9 cellular contexts compared by ENCODE assay signal in the genomic region with DNA sequence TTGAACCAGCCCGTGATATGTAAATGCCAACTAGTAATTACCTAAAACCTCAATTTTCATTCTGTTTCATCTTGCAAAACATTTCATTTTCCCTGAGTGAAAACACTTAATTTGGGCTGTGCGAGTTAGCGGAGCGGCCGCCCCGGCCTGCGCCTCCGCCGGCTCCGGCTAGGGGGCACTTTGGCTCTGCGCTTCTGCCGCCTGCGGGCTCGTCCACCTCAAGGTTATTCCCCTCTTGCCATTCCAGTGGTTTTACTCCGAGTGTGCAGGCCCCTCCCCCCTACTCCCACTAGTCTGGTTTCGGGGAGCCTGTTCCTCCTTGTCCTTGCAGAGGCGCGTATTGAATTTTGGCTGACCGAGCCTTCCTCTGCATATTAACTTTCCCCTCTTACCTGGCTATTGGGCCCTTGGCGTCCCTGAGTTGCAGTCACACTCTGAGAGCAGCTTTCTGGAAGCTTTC. TPM values are rescaled to one million over a fixed set of nuclear protein-coding genes. Genes with fewer than 3 reads are reported as not detected.
DNase-seq lines count a peak whose midpoint lies in the region; ATAC-seq, FAIRE-seq and TF ChIP-seq lines count a peak whose summit lies in the region.
"Had no signal": no experiment of that assay in that cellular context is flagged by ENCODE, and none has a peak within 500 bp of the region (broad histone marks: within the 10 kb centered on the region; RNA-seq: fewer than 3 reads in every experiment).

No MANE protein-coding gene starts in this region.

- TF ChIP-seq POLR2A in H54 (IDR thresholded peaks at IDR 0.05; ENCODE audit: low read depth, low read length): no peak

- ATAC-seq in WTC11: peak; percentile 89
- ATAC-seq in activated naive CD8-positive, alpha-beta T cell treated with anti-CD3 and anti-CD28 coated beads, Interleukin-2, amount 50 U/mL, for 24 hours: no peak

- H3K27me3 Mint-ChIP-seq in WTC11 (ENCODE audit: low read depth): no peaks in the 10 kb centered on the region
- H3K27me3 Mint-ChIP-seq in activated naive CD8-positive, alpha-beta T cell treated with anti-CD3 and anti-CD28 coated beads, Interleukin-2, amount 50 U/mL, for 24 hours: no peaks in the 10 kb centered on the region

- peaks cover 60% of the 10 kb centered on the region for H3K4me1 Mint-ChIP-seq in WTC11
- H3K4me1 Mint-ChIP-seq in activated naive CD8-positive, alpha-beta T cell treated with anti-CD3 and anti-CD28 coated beads, Interleukin-2, amount 50 U/mL, for 24 hours: peaks cover 3% of the 10 kb centered on the region

- H3F3A ChIP-seq in smooth muscle cell (ENCODE audit: low read depth): peaks cover 18% of the 10 kb centered on the region

- H3K27ac Mint-ChIP-seq in WTC11: peak overlapping the region; percentile 96
- no peak overlapping the region for H3K27ac Mint-ChIP-seq in activated naive CD8-positive, alpha-beta T cell treated with anti-CD3 and anti-CD28 coated beads, Interleukin-2, amount 50 U/mL, for 24 hours

- no peaks in the 10 kb centered on the region for H3K9me3 ChIP-seq in hepatocyte (ENCODE audit: low read depth)
- no peaks in the 10 kb centered on the region for H3K9me3 ChIP-seq in smooth muscle cell (replicated peaks; ENCODE audit: low read depth)

- H3K27ac ChIP-seq in hepatocyte: no peak overlapping the region
- H3K27ac ChIP-seq in smooth muscle cell (ENCODE audit: low read depth): peak overlapping the region; percentile 94

- CTCF ChIA-PET in WTC11 (lab: Charles Lee): interaction anchor here (0.6 to 3.8 kb wide), 23 partner anchors 9 to 435 kb away, joined by 3 to 33 read pairs (median 4); no protein-coding TSS in a partner anchor

- H3K9ac ChIP-seq in smooth muscle cell (ENCODE audit: low read depth): peak overlapping the region; percentile 70

- FAIRE-seq in H54 (lab: Jason Lieb, UNC): peak; percentile 23
- FAIRE-seq: TTC549 had no signal

- WGBS in hepatocyte (ENCODE audit: low lambda C conversion rate, missing lambda C conversion rate): 13% methylated on average over 20 of the region's 20 CpGs
- WGBS in smooth muscle cell (ENCODE audit: low lambda C conversion rate): 3% methylated on average over 20 of the region's 20 CpGs

- POLR2A ChIA-PET in WTC11 (lab: Charles Lee): interaction anchor here (0.6 kb wide), 1 partner anchor 93 kb away, joined by 8 read pairs; no protein-coding TSS in a partner anchor

- no peaks in the 10 kb centered on the region for H3K9me3 Mint-ChIP-seq in WTC11
- no peaks in the 10 kb centered on the region for H3K9me3 Mint-ChIP-seq in activated naive CD8-positive, alpha-beta T cell treated with anti-CD3 and anti-CD28 coated beads, Interleukin-2, amount 50 U/mL, for 24 hours

- H3K4me1 ChIP-seq in hepatocyte (ENCODE audit: insufficient read depth): peaks cover 20% of the 10 kb centered on the region
- peaks cover 29% of the 10 kb centered on the region for H3K4me1 ChIP-seq in smooth muscle cell (ENCODE audit: low read depth)

- H3K36me3 ChIP-seq in hepatocyte (replicated peaks; ENCODE audit: insufficient read depth, low read depth) (no peaks in the 10 kb centered on the region), smooth muscle cell (ENCODE audit: low read depth) (no peaks in the 10 kb centered on the region)

- peaks cover 19% of the 10 kb centered on the region for H4K20me1 ChIP-seq in hepatocyte (ENCODE audit: insufficient read depth, poor library complexity, severe bottlenecking)
- H4K20me1 ChIP-seq in smooth muscle cell (ENCODE audit: low read depth): peaks cover 82% of the 10 kb centered on the region

- no peaks in the 10 kb centered on the region for H3K36me3 Mint-ChIP-seq in WTC11
- peaks cover 6% of the 10 kb centered on the region for H3K36me3 Mint-ChIP-seq in activated naive CD8-positive, alpha-beta T cell treated with anti-CD3 and anti-CD28 coated beads, Interleukin-2, amount 50 U/mL, for 24 hours (ENCODE audit: low read depth)

- H3K4me2 ChIP-seq in hepatocyte (peak overlapping the region; percentile 69), smooth muscle cell (peak overlapping the region; percentile 93)

- H3K4me3 ChIP-seq in hepatocyte: no peak overlapping the region
- H3K4me3 ChIP-seq in smooth muscle cell: peak overlapping the region; percentile 43

- TF ChIP-seq CTCF in WTC11 (IDR thresholded peaks at IDR 0.05) (peak; percentile 47), hepatocyte (IDR thresholded peaks at IDR 0.05; ENCODE audit: poor library complexity) (peak; percentile 83), smooth muscle cell (IDR thresholded peaks at IDR 0.05; ENCODE audit: borderline replicate concordance, insufficient read depth, poor library complexity, severe bottlenecking) (peak; percentile 75)

- no peaks in the 10 kb centered on the region for H3K27me3 ChIP-seq in hepatocyte
- H3K27me3 ChIP-seq in smooth muscle cell (ENCODE audit: low read depth): no peaks in the 10 kb centered on the region

- H2AFZ ChIP-seq in hepatocyte: no peak overlapping the region
- H2AFZ ChIP-seq in smooth muscle cell (ENCODE audit: low read depth): no peak overlapping the region

- H3K79me2 ChIP-seq in hepatocyte: peaks cover 68% of the 10 kb centered on the region
- peaks cover 16% of the 10 kb centered on the region for H3K79me2 ChIP-seq in smooth muscle cell (ENCODE audit: low read depth)

- peak overlapping the region; percentile 53 for H3K4me3 Mint-ChIP-seq in WTC11
- H3K4me3 Mint-ChIP-seq in activated naive CD8-positive, alpha-beta T cell treated with anti-CD3 and anti-CD28 coated beads, Interleukin-2, amount 50 U/mL, for 24 hours: no peak overlapping the region

- H3K9me2 ChIP-seq in hepatocyte (replicated peaks; ENCODE audit: insufficient read depth): no peaks in the 10 kb centered on the region

- DNase-seq in H54 (ENCODE audit: insufficient read length, low spot score): peak; percentile 40
- DNase-seq in WTC11 (ENCODE audit: low spot score): peak; percentile 87
- DNase-seq in hepatocyte (ENCODE audit: low spot score): peak; percentile 87
- peak; percentile 33 for DNase-seq in smooth muscle cell (lab: John Stamatoyannopoulos, UW; ENCODE audit: unreplicated experiment)
- DNase-seq in NCI-H2029 treated with DMSO at 0.1 percent for 48 hours (lab: John Stamatoyannopoulos, UW): no peak
- DNase-seq in activated CD4-positive, CD25-positive, alpha-beta regulatory T cell (lab: John Stamatoyannopoulos, UW): no peak
- no peak for DNase-seq in activated naive CD8-positive, alpha-beta T cell treated with anti-CD3 and anti-CD28 coated beads, Interleukin-2, amount 50 U/mL, for 24 hours
- no peak for DNase-seq in activated CD4-positive, alpha-beta T cell treated with anti-CD3 and anti-CD28 coated beads, Interleukin-2, amount 50 U/mL, for 48 hours

TF ChIP-seq in WTC11, 78 proteins besides CTCF, POLR2A, EP300 and RAD21 (continues in another document):
- TF ChIP-seq, protein P1, sequence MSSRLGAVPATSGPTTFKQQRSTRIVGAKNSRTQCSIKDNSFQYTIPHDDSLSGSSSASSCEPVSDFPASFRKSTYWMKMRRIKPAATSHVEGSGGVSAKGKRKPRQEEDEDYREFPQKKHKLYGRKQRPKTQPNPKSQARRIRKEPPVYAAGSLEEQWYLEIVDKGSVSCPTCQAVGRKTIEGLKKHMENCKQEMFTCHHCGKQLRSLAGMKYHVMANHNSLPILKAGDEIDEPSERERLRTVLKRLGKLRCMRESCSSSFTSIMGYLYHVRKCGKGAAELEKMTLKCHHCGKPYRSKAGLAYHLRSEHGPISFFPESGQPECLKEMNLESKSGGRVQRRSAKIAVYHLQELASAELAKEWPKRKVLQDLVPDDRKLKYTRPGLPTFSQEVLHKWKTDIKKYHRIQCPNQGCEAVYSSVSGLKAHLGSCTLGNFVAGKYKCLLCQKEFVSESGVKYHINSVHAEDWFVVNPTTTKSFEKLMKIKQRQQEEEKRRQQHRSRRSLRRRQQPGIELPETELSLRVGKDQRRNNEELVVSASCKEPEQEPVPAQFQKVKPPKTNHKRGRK (CRISPR knock-in tag; IDR thresholded peaks at IDR 0.05; ENCODE audit: borderline replicate concordance): no peak
- TF ChIP-seq, protein P2, sequence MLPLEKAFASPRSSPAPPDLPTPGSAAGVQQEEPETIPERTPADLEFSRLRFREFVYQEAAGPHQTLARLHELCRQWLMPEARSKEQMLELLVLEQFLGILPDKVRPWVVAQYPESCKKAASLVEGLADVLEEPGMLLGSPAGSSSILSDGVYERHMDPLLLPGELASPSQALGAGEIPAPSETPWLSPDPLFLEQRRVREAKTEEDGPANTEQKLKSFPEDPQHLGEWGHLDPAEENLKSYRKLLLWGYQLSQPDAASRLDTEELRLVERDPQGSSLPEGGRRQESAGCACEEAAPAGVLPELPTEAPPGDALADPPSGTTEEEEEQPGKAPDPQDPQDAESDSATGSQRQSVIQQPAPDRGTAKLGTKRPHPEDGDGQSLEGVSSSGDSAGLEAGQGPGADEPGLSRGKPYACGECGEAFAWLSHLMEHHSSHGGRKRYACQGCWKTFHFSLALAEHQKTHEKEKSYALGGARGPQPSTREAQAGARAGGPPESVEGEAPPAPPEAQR (CRISPR knock-in tag; IDR thresholded peaks at IDR 0.05): no peak
- TF ChIP-seq MXD4 (CRISPR knock-in tag; IDR thresholded peaks at IDR 0.05; ENCODE audit: borderline replicate concordance) (no peak), ETV6 (CRISPR knock-in tag; IDR thresholded peaks at IDR 0.05) (0 out of 2 replicates have a peak, but pooled peaks have one; percentile 45)

RNA-seq across cellular contexts. Expression of a gene that starts 55.6 kb away (rescaled TPM):
- 27.3 to 30.5 TPM (median 27.8 TPM) in 3 replicates for total RNA-seq in WTC11 (2021)
- total RNA-seq in hepatocyte: 8.4 and 10.0 TPM in 2 replicates
- polyA plus RNA-seq in hepatocyte: 20.9 and 22.9 TPM in 2 replicates
- 8.2 and 14.2 TPM in 2 replicates for total RNA-seq in smooth muscle cell
- polyA plus RNA-seq in smooth muscle cell: 15.2 and 23.1 TPM in 2 replicates

RNA-seq across cellular contexts. Expression of a gene that starts 58.0 kb away (rescaled TPM):
- 86.4 to 86.7 TPM (median 86.5 TPM) in 3 replicates for total RNA-seq in WTC11 (2021)
- 22.1 and 24.1 TPM in 2 replicates for total RNA-seq in hepatocyte
- polyA plus RNA-seq in hepatocyte: 30.0 and 33.9 TPM in 2 replicates
- 18.6 and 27.6 TPM in 2 replicates for total RNA-seq in smooth muscle cell
- 30.0 and 35.2 TPM in 2 replicates for polyA plus RNA-seq in smooth muscle cell

Comparison
In these comparisons a context has a peak if more than half of its experiments do, and no peak if none do; other contexts are left out.
1. DNase-seq: peak in H54 (single experiment), WTC11 (single experiment), hepatocyte (single experiment) and smooth muscle cell (single experiment); none in NCI-H2029 treated with DMSO at 0.1 percent for 48 hours (single experiment), activated CD4-positive, CD25-positive, alpha-beta regulatory T cell (0 of 4), activated naive CD8-positive, alpha-beta T cell treated with anti-CD3 and anti-CD28 coated beads, Interleukin-2, amount 50 U/mL, for 24 hours (single experiment) and activated CD4-positive, alpha-beta T cell treated with anti-CD3 and anti-CD28 coated beads, Interleukin-2, amount 50 U/mL, for 48 hours (0 of 2).
2. Peak in every context shown above with its lines, with median percentiles within 50 percentile points of each other: CTCF ChIP-seq.